16 cellular contexts compared by ENCODE assay signal in the genomic region with DNA sequence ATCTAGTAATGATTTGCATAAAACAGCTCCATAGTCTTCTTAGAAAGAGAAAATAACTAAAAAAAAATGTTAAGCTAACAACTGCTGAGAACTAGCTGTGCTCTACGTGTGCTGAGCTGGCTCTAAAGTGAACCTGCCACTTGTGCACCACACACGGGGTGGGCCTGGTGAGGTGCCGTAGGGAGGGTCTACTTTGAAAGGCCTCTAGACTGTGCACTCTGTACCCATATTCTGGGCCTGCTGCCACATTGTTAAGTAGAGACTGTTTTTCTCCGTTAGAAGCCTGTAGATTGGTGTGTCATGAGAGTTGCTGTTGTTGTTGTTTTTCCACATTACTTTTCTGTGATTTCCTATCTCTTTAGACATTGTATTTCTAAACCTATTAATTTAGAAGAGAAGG.
"Had no signal": no experiment of that assay in that cellular context is flagged by ENCODE, and none has a peak within 500 bp of the region (broad histone marks: within the 10 kb centered on the region; RNA-seq: fewer than 3 reads in every experiment).

No MANE protein-coding gene starts in this region.

- H3K4me1 ChIP-seq: left lung, parathyroid adenoma, prostate gland had no signal

- H3K27me3 ChIP-seq: foreskin keratinocyte, left lung, sigmoid colon had no signal

- H3K27ac ChIP-seq: foreskin keratinocyte, left lung, parathyroid adenoma, prostate gland, sigmoid colon, skin epidermis, thoracic aorta had no signal

- H3K4me3 ChIP-seq: left lung, prostate gland, sigmoid colon, skin epidermis, thoracic aorta had no signal

- H3K9me3 ChIP-seq: left lung, prostate gland, sigmoid colon, thoracic aorta had no signal

- H3K36me3 ChIP-seq: prostate gland had no signal

- ATAC-seq: effector memory CD8-positive, alpha-beta T cell; foreskin keratinocyte; left lung; stimulated activated naive B cell treated with anti-CD40 and anti-IgM and Interleukin-4, amounts not matched to agents 10 μg/mL and 1 μg/mL and 100 μg/mL, for 72 hours; stimulated activated naive CD8-positive, alpha-beta T cell treated with anti-CD3 and anti-CD28 coated beads, Interleukin-15, amount 100 ng/mL, for 72 hours had no signal

- DNase-seq: effector memory CD8-positive, alpha-beta T cell; foreskin keratinocyte; kidney glomerular epithelial cell; left lung; mesendoderm; naive B cell; sigmoid colon; stimulated activated CD4-positive, alpha-beta T cell treated with anti-CD3 and anti-CD28 coated beads, Interleukin-2, amount 100 ng/mL, for 24 hours; stimulated activated CD4-positive, alpha-beta T cell treated with anti-CD3 and anti-CD28 coated beads, Interleukin-4, amount 100 ng/mL, for 4 hours; stimulated activated naive B cell treated with anti-CD40 and anti-IgM and Interleukin-4, amounts not matched to agents 10 μg/mL and 1 μg/mL and 100 μg/mL, for 72 hours; stimulated activated naive CD8-positive, alpha-beta T cell treated with anti-CD3 and anti-CD28 coated beads, Interleukin-15, amount 100 ng/mL, for 72 hours; trophoblast cell had no signal
